Comparison of ENCODE assay signal across 1 cellular context in the genomic region with DNA sequence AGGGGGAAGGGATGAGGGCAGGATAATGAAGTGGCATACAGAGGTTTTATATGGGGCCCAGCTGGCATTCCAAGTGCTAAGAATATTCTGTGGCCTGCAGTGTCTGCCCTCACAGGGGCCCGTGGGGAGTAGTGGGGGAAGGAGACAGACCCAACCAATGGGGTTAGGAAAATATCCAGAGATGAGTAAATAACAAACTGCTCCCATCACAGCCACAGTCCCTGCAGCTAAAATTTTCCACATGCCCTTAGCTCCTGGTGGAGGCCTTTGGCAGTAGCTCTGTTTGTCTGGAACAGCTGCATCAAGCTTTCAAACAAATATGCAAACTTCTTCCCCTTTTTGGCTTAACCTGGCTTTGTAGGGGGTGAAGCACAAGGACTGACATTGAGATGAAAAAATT.
TF ChIP-seq lines count a peak whose summit lies in the region.

No MANE protein-coding gene starts in this region.

TF ChIP-seq in A549, 52 proteins besides CTCF, POLR2A, EP300 and RAD21 (continued from another document):
- TF ChIP-seq, protein P1, sequence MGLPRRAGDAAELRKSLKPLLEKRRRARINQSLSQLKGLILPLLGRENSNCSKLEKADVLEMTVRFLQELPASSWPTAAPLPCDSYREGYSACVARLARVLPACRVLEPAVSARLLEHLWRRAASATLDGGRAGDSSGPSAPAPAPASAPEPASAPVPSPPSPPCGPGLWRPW (IDR thresholded peaks at IDR 0.05) = no peak
- TF ChIP-seq, protein P2, sequence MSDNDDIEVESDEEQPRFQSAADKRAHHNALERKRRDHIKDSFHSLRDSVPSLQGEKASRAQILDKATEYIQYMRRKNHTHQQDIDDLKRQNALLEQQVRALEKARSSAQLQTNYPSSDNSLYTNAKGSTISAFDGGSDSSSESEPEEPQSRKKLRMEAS (IDR thresholded peaks at IDR 0.05) = no peak
- TF ChIP-seq CBX2 (IDR thresholded peaks at IDR 0.05; ENCODE audit: borderline replicate concordance, low read depth) (no peak), MAFK (IDR thresholded peaks at IDR 0.05; ENCODE audit: partially characterized antibody) (no peak), HEYL (CRISPR knock-in tag; IDR thresholded peaks at IDR 0.05) (no peak)
